In genomic region chr7:70380315-70381027, GRCh38 we compare ENCODE assay signal across 20 cellular contexts.
A peak's percentile ranks its signal among the peaks of the same experiment; 100 is the strongest.
DNase-seq lines count a peak whose midpoint lies in the region; ATAC-seq, FAIRE-seq and TF ChIP-seq lines count a peak whose summit lies in the region.
"Had no signal": no experiment of that assay in that cellular context is flagged by ENCODE, and none has a peak within 500 bp of the region (broad histone marks: within the 10 kb centered on the region; RNA-seq: fewer than 3 reads in every experiment).

No MANE protein-coding gene starts in this region.

- intact Hi-C loops in Right ventricle myocardium inferior (cut with DNase I): no loop called here
- intact Hi-C loops in ovary (cut with DNase I): no loop called here

- no peak overlapping the region for H3K4me3 ChIP-seq in ovary
- H3K4me3 ChIP-seq in WERI-Rb-1 (ENCODE audit: low read depth, low read length): no peak overlapping the region
- H3K4me3 ChIP-seq in small intestine (ENCODE audit: low read depth in 1 of 2, low read length in 2 of 2): no peak overlapping the region
- H3K4me3 ChIP-seq: cardiac muscle cell had no signal

- H3K9me3 ChIP-seq in ovary (no peaks in the 10 kb centered on the region), WERI-Rb-1 (ENCODE audit: severe bottlenecking) (no peaks in the 10 kb centered on the region), small intestine (ENCODE audit: control insufficient read depth, low read depth) (no peaks in the 10 kb centered on the region)

- TF ChIP-seq CTCF in ovary (IDR thresholded peaks at IDR 0.05): no peak
- no peak for TF ChIP-seq CTCF in WERI-Rb-1 (IDR thresholded peaks at IDR 0.05; ENCODE audit: low read depth, low read length)

- DNase-seq in astrocyte of the hippocampus (ENCODE audit: low read depth, low spot score) (peak; percentile 55), Right ventricle myocardium inferior (ENCODE audit: missing footprints) (no peak), ovary (peak in 3 of 5 donors; percentile 24 to 46 (median 38)), NCI-H2171 (lab: John Stamatoyannopoulos, UW) (no peak), WERI-Rb-1 (no peak), small intestine (no peak)
- DNase-seq: activated CD4-positive, CD25-positive, alpha-beta regulatory T cell; activated naive CD8-positive, alpha-beta T cell treated with anti-CD3 and anti-CD28 coated beads, Interleukin-2, amount 10 ng/mL, durations not matched to agents 7 days and 5 days; DMS153; Kasumi-1; NCI-H1092 treated with DMSO at 0.1 percent for 48 hours; NCI-H2107; NCI-H526; retina had no signal

- H3K27ac ChIP-seq in ovary: no peak overlapping the region
- no peak overlapping the region for H3K27ac ChIP-seq in WERI-Rb-1
- H3K27ac ChIP-seq in small intestine (ENCODE audit: low read depth in 1 of 2, low read length in 1 of 2): no peak overlapping the region
- H3K27ac ChIP-seq: C4-2B, cardiac muscle cell had no signal

- no peak for FAIRE-seq in small intestine (lab: Jason Lieb, UNC)
- FAIRE-seq: GM12892, HTR-8/SVneo had no signal

- no peaks in the 10 kb centered on the region for H3K27me3 ChIP-seq in ovary
- no peaks in the 10 kb centered on the region for H3K27me3 ChIP-seq in WERI-Rb-1 (ENCODE audit: insufficient read depth, low read depth, severe bottlenecking)
- no peaks in the 10 kb centered on the region for H3K27me3 ChIP-seq in small intestine (ENCODE audit: control insufficient read depth in 2 of 2, insufficient read depth in 2 of 2, low read length in 2 of 2)
- H3K27me3 ChIP-seq: cardiac muscle cell had no signal

- H3K4me1 ChIP-seq in ovary (ENCODE audit: insufficient read depth) (peaks cover 6% of the 10 kb centered on the region), small intestine (ENCODE audit: control insufficient read depth in 2 of 2, insufficient read depth in 1 of 2, low read depth in 1 of 2, low read length in 1 of 2) (no peaks in the 10 kb centered on the region)

- H3K36me3 ChIP-seq in ovary (no peaks in the 10 kb centered on the region), WERI-Rb-1 (no peaks in the 10 kb centered on the region), small intestine (ENCODE audit: control insufficient read depth in 2 of 2, insufficient read depth in 2 of 2, low read length in 2 of 2) (no peaks in the 10 kb centered on the region)
- H3K36me3 ChIP-seq: cardiac muscle cell had no signal

- 37 to 44% (median 41%) methylated on average over 9 of the region's 9 CpGs for WGBS in ovary, 3 donors
- 75 to 88% (median 84%) methylated on average over 9 of the region's 9 CpGs for WGBS in small intestine, 3 donors

- no peak for TF ChIP-seq POLR2A in ovary (IDR thresholded peaks at IDR 0.05)

- ATAC-seq in Right ventricle myocardium inferior (peak; percentile 81), HG03571 (IDR thresholded peaks at IDR 0.05; ENCODE audit: unreplicated experiment) (no peak)
- ATAC-seq: HCT116 had no signal

- TF ChIP-seq EP300 in ovary (IDR thresholded peaks at IDR 0.05): no peak

Comparison
In these comparisons a context has a peak if more than half of its experiments do, and no peak if none do; other contexts are left out.
1. DNase-seq: peak in astrocyte of the hippocampus (single experiment) and ovary (3 of 5); none in Right ventricle myocardium inferior (single experiment), NCI-H2171 (single experiment), WERI-Rb-1 (single experiment) and small intestine (single experiment).